ENCODE assay signal across 8 cellular contexts in the genomic region with DNA sequence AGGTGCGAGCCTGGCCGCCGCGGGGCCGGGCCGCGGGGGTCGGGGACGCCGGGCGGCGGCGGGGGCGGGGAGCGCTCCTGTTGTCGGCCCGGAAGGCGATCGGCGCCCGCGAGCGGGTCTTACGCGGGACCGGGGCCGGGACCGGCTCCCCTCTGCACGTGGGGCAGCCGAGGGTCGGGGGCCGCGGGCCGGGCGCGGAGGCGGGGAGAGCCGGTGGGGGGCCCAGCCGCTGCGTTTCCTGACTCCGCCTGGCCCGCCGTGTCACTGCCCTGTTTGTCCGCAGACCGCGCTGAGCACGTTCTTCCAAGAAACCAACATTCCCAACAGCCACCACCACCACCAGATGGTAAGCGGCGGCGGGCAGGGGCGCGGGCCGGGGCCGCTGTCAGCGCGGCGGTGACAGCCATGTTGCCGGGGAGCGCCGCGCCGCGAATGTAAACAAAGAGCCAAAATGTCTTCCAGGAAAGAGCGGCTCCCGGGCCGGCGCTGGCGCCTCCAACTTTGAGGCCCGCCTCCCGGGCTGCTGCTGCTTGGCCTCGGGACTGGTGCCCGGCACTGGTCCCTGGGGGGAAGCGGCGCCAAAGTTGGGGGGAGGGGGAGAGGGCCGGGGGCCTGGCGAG. TPM values are rescaled to one million over a fixed set of nuclear protein-coding genes. Genes with fewer than 3 reads are reported as not detected.
A peak's percentile ranks its signal among the peaks of the same experiment; 100 is the strongest.
DNase-seq lines count a peak whose midpoint lies in the region; ATAC-seq, FAIRE-seq and TF ChIP-seq lines count a peak whose summit lies in the region.

No MANE protein-coding gene starts in this region.

- ATAC-seq in A549 (peak; percentile 34 to 57), right cardiac atrium (peak; percentile 2 to 4), HG02970 (IDR thresholded peaks at IDR 0.05; ENCODE audit: low FRiP score, unreplicated experiment) (no peak), HG03571 (IDR thresholded peaks at IDR 0.05; ENCODE audit: unreplicated experiment) (no peak)

- CTCF ChIA-PET in A549 (lab: Yijun Ruan, JAX), result interaction anchor here (0.5 to 19.6 kb wide), 10 partner anchors 9 to 329 kb away, joined by 3 to 755 read pairs (median 6); partner anchors contain the start of gene EXOC7

- H3K4me1 ChIP-seq in A549 (peaks cover 25% of the 10 kb centered on the region), right cardiac atrium (ENCODE audit: control insufficient read depth, insufficient read depth, low read length) (peaks cover 10% of the 10 kb centered on the region)

- 0% methylated on average over 16 of the region's 76 CpGs for WGBS in A549 (ENCODE audit: missing lambda C conversion rate)
- under 1% methylated on average over 76 of the region's 76 CpGs for WGBS in right cardiac atrium

- no peak for TF ChIP-seq CTCF in A549 (IDR thresholded peaks at IDR 0.05)
- no peak for TF ChIP-seq CTCF in GM12875 (IDR thresholded peaks at IDR 0.05; ENCODE audit: borderline replicate concordance, insufficient read depth, low read depth, low read length)

- intact Hi-C loops in right cardiac atrium (cut with DNase I), result no loop called here

- TF ChIP-seq EP300 in A549 (IDR thresholded peaks at IDR 0.05), result no peak

- POLR2A ChIA-PET in A549 (lab: Yijun Ruan, JAX), result interaction anchor here (1.0 to 1.6 kb wide), 11 partner anchors 13 to 411 kb away, joined by 3 to 17 read pairs (median 5); partner anchors contain the start of genes ACOX1, PRPSAP1, TEN1 and WBP2

- no peak for FAIRE-seq in A549 (lab: Jason Lieb, UNC)

- TF ChIP-seq RAD21 in A549 (conservative IDR thresholded peaks at IDR 0.05 in 1 of 2, IDR thresholded peaks at IDR 0.05 in 1 of 2), result 0 out of 5 replicates have a peak, but pooled peaks of 1 of the 2 experiments have one; percentile 11

- DNase-seq in A549 (ENCODE audit: low read depth in 1 of 2, low spot score in 1 of 2) (peak in 1 of 2 experiments; percentile 53), RPMI8226 (peak; percentile 50), right cardiac atrium (peak; percentile 66 to 91 (median 90)), retina (peak; percentile 63)

- H3K4me3 ChIP-seq in A549 (peak overlapping the region; percentile 99), GM12875 (ENCODE audit: low read depth, low read length) (peak overlapping the region; percentile 70), right cardiac atrium (ENCODE audit: low read length) (peak overlapping the region; percentile 94)

- H3K27ac ChIP-seq in A549 (peak overlapping the region; percentile 89 to 92), angular gyrus (ENCODE audit: low read depth, low read length) (peak overlapping the region; percentile 76), right cardiac atrium (ENCODE audit: low read length) (peak overlapping the region; percentile 64)

- peak overlapping the region; percentile 93 for H3K4me2 ChIP-seq in A549

- no peaks in the 10 kb centered on the region for H3K9me3 ChIP-seq in A549
- no peaks in the 10 kb centered on the region for H3K9me3 ChIP-seq in right cardiac atrium (ENCODE audit: control insufficient read depth, low read length)

- no peaks in the 10 kb centered on the region for H3K27me3 ChIP-seq in right cardiac atrium (ENCODE audit: control insufficient read depth, insufficient read depth)

- TF ChIP-seq POLR2A in A549 (IDR thresholded peaks at IDR 0.05; ENCODE audit: low read length), result no peak

TF ChIP-seq in A549, 52 proteins besides CTCF, POLR2A, EP300 and RAD21:
- peak; percentile 71 for TF ChIP-seq MAX (IDR thresholded peaks at IDR 0.05)
- 0 out of 3 replicates have a peak, but pooled peaks have one; percentile 20 for TF ChIP-seq BCL3 (IDR thresholded peaks at IDR 0.05)
- TF ChIP-seq FOSL2 (IDR thresholded peaks at IDR 0.05), result no peak
- TF ChIP-seq FOSL2 (CRISPR knock-in tag; IDR thresholded peaks at IDR 0.05), result no peak
- peak; percentile 28 for TF ChIP-seq PHF8 (IDR thresholded peaks at IDR 0.05; ENCODE audit: borderline replicate concordance, low read depth)
- TF ChIP-seq RFX5 (IDR thresholded peaks at IDR 0.05), result peak; percentile 74
- 0 out of 2 replicates have a peak, but pooled peaks have one; percentile 33 for TF ChIP-seq KDM5A (IDR thresholded peaks at IDR 0.05)
- TF ChIP-seq RCOR1 (IDR thresholded peaks at IDR 0.05; ENCODE audit: low read depth, low read length), result no peak
TF ChIP-seq in A549: peak in this region for 5.

RNA-seq across cellular contexts. Expression of gene UBALD2, which starts 0.6 kb away (rescaled TPM):
- polyA plus RNA-seq in A549 (2011; rRNA removed) (13.8 and 21.5 TPM in 2 replicates), A549 (2017; fragmentation: RNase III; extraction: RNeasy Plus Mini Kit Qiagen cat#74134 plus additional on column Dnase treatment) (11.4 to 12.9 TPM (median 12.8 TPM) in 3 replicates), right cardiac atrium (19.5 TPM)
- 25.8 and 37.7 TPM in 2 replicates for polyA plus RNA-seq in A549 (2012; cell fraction: cytosol; rRNA removed)
- 22.8 and 37.0 TPM in 2 replicates for polyA plus RNA-seq in A549 (2012; cell fraction: nucleus; rRNA removed)
- 7.6 and 8.8 TPM in 2 replicates for polyA minus RNA-seq in A549 (2011; rRNA and poly(A)+ RNA removed)
- 10 to 100 TPM; 19.8 to 28.9 (median 24.5) TPM for total RNA-seq in right cardiac atrium

RNA-seq across cellular contexts. Expression of gene RNF157, which starts 25.4 kb away (rescaled TPM):
- polyA plus RNA-seq in A549 (2011; rRNA removed) (7.2 and 8.2 TPM in 2 replicates), A549 (2017; fragmentation: RNase III; extraction: RNeasy Plus Mini Kit Qiagen cat#74134 plus additional on column Dnase treatment) (6.6 to 8.5 TPM (median 8.1 TPM) in 3 replicates), right cardiac atrium (12.1 TPM)
- polyA plus RNA-seq in A549 (2012; cell fraction: cytosol; rRNA removed), result 5.1 and 6.1 TPM in 2 replicates
- 5.8 and 6.8 TPM in 2 replicates for polyA plus RNA-seq in A549 (2012; cell fraction: nucleus; rRNA removed)
- polyA minus RNA-seq in A549 (2011; rRNA and poly(A)+ RNA removed), result 8.3 and 16.6 TPM in 2 replicates
- total RNA-seq in right cardiac atrium, result 10 to 100 TPM; 10.2 to 18.8 (median 13.9) TPM

RNA-seq across cellular contexts. Expression of gene QRICH2, which starts 42.3 kb away (rescaled TPM):
- polyA plus RNA-seq in A549 (2011; rRNA removed) (0.57 and 0.86 TPM in 2 replicates), A549 (2017; fragmentation: RNase III; extraction: RNeasy Plus Mini Kit Qiagen cat#74134 plus additional on column Dnase treatment) (0.88 to 1.7 TPM (median 1.0 TPM) in 3 replicates), right cardiac atrium (2.1 TPM)
- 1.5 and 2.2 TPM in 2 replicates for polyA plus RNA-seq in A549 (2012; cell fraction: cytosol; rRNA removed)
- 12.3 and 14.6 TPM in 2 replicates for polyA plus RNA-seq in A549 (2012; cell fraction: nucleus; rRNA removed)
- polyA minus RNA-seq in A549 (2011; rRNA and poly(A)+ RNA removed), result 3.3 and 5.0 TPM in 2 replicates
- 1 to 10 TPM; 1.9 to 2.5 (median 2.2) TPM for total RNA-seq in right cardiac atrium

Comparison
In these comparisons a context has a peak if more than half of its experiments do, and no peak if none do; other contexts are left out.
1. ATAC-seq: peak in A549 (2 of 2) and right cardiac atrium (2 of 2); none in HG02970 (single experiment) and HG03571 (single experiment).
2. Peak in every context shown above with its lines, with median percentiles within 50 percentile points of each other: H3K27ac ChIP-seq and H3K4me3 ChIP-seq.